In genomic region chr13:59880468-59880867, GRCh38 we compare ENCODE assay signal across 17 cellular contexts.
"Had no signal": no experiment of that assay in that cellular context is flagged by ENCODE, and none has a peak within 500 bp of the region (broad histone marks: within the 10 kb centered on the region; RNA-seq: fewer than 3 reads in every experiment).

No MANE protein-coding gene starts in this region.

- H3K4me3 ChIP-seq: heart right ventricle, left ventricle myocardium inferior, ovary, upper lobe of right lung had no signal

- H3K27me3 Mint-ChIP-seq: activated CD4-positive, alpha-beta memory T cell treated with anti-CD3 and anti-CD28 coated beads for 36 hours; dendritic cell treated with granulocyte-macrophage colony-stimulating factor and Interleukin-4, amounts not matched to agents 40 ng/mL and 50 ng/mL, for 4 days; effector memory CD8-positive, alpha-beta T cell; stimulated activated naive CD8-positive, alpha-beta T cell treated with anti-CD3 and anti-CD28 coated beads, Interleukin-15, Interleukin-2, amounts not matched to agents 100 ng/mL and 50 ng/mL, for 24 hours had no signal

- H3K9me3 ChIP-seq: heart right ventricle, left ventricle myocardium inferior, ovary, upper lobe of right lung had no signal

- H3K36me3 Mint-ChIP-seq: activated CD4-positive, alpha-beta memory T cell treated with anti-CD3 and anti-CD28 coated beads for 36 hours had no signal

- H3K27ac ChIP-seq: heart right ventricle, left ventricle myocardium inferior, ovary, upper lobe of right lung, VCaP had no signal

- H3K27ac Mint-ChIP-seq: activated CD4-positive, alpha-beta memory T cell treated with anti-CD3 and anti-CD28 coated beads for 36 hours; dendritic cell treated with granulocyte-macrophage colony-stimulating factor and Interleukin-4, amounts not matched to agents 40 ng/mL and 50 ng/mL, for 4 days; effector memory CD8-positive, alpha-beta T cell; stimulated activated naive CD8-positive, alpha-beta T cell treated with anti-CD3 and anti-CD28 coated beads, Interleukin-15, Interleukin-2, amounts not matched to agents 100 ng/mL and 50 ng/mL, for 24 hours had no signal

- H3K36me3 ChIP-seq: heart right ventricle, left ventricle myocardium inferior, ovary, upper lobe of right lung had no signal

- H3K4me1 ChIP-seq: heart right ventricle, left ventricle myocardium inferior, upper lobe of right lung had no signal

- FAIRE-seq: frontal cortex, keratinocyte had no signal

- H3K4me3 Mint-ChIP-seq: activated CD4-positive, alpha-beta memory T cell treated with anti-CD3 and anti-CD28 coated beads for 36 hours; dendritic cell treated with granulocyte-macrophage colony-stimulating factor and Interleukin-4, amounts not matched to agents 40 ng/mL and 50 ng/mL, for 4 days; effector memory CD8-positive, alpha-beta T cell; stimulated activated naive CD8-positive, alpha-beta T cell treated with anti-CD3 and anti-CD28 coated beads, Interleukin-15, Interleukin-2, amounts not matched to agents 100 ng/mL and 50 ng/mL, for 24 hours had no signal

- DNase-seq: activated CD4-positive, alpha-beta memory T cell treated with anti-CD3 and anti-CD28 coated beads for 36 hours; activated CD8-positive, alpha-beta memory T cell treated with anti-CD3 and anti-CD28 coated beads, Interleukin-2, amount 50 U/mL, for 4 hours; activated naive CD4-positive, alpha-beta T cell; central memory CD4-positive, alpha-beta T cell; effector memory CD8-positive, alpha-beta T cell; heart right ventricle; left ventricle myocardium inferior; ovary; stimulated activated CD4-positive, alpha-beta T cell treated with anti-CD3 and anti-CD28 coated beads, Interleukin-4, amount 100 ng/mL, for 1 hour; stimulated activated CD8-positive, alpha-beta memory T cell treated with anti-CD3 and anti-CD28 coated beads, Interleukin-4, amount 100 ng/mL, for 48 hours; T-helper 1 cell; upper lobe of right lung had no signal

- H3K9me3 Mint-ChIP-seq: activated CD4-positive, alpha-beta memory T cell treated with anti-CD3 and anti-CD28 coated beads for 36 hours; dendritic cell treated with granulocyte-macrophage colony-stimulating factor and Interleukin-4, amounts not matched to agents 40 ng/mL and 50 ng/mL, for 4 days; effector memory CD8-positive, alpha-beta T cell; stimulated activated naive CD8-positive, alpha-beta T cell treated with anti-CD3 and anti-CD28 coated beads, Interleukin-15, Interleukin-2, amounts not matched to agents 100 ng/mL and 50 ng/mL, for 24 hours had no signal

- ATAC-seq: effector memory CD8-positive, alpha-beta T cell; heart right ventricle; upper lobe of right lung had no signal

- H3K27me3 ChIP-seq: heart right ventricle, ovary, upper lobe of right lung had no signal
